ENCODE assay signal across 9 cellular contexts in genomic region chr15:53976844-53977392, GRCh38. TPM values are rescaled to one million over a fixed set of nuclear protein-coding genes. Genes with fewer than 3 reads are reported as not detected.
DNase-seq lines count a peak whose midpoint lies in the region; ATAC-seq and TF ChIP-seq lines count a peak whose summit lies in the region.
"Had no signal": no experiment of that assay in that cellular context is flagged by ENCODE, and none has a peak within 500 bp of the region (broad histone marks: within the 10 kb centered on the region; RNA-seq: fewer than 3 reads in every experiment).

No MANE protein-coding gene starts in this region.

- H3K4me1 ChIP-seq in ascending aorta (no peaks in the 10 kb centered on the region), vagina (no peaks in the 10 kb centered on the region)

- H3K9me3 ChIP-seq in ascending aorta (no peaks in the 10 kb centered on the region), vagina (no peaks in the 10 kb centered on the region)
- H3K9me3 ChIP-seq: right lobe of liver had no signal

- ATAC-seq in GM21390 (IDR thresholded peaks at IDR 0.05; ENCODE audit: unreplicated experiment) = no peak
- no peak for ATAC-seq in GM19452 (IDR thresholded peaks at IDR 0.05; ENCODE audit: unreplicated experiment)
- ATAC-seq in HG03520 (IDR thresholded peaks at IDR 0.05; ENCODE audit: unreplicated experiment) = no peak

- TF ChIP-seq CTCF in ascending aorta (IDR thresholded peaks at IDR 0.05) (peak in 2 of 3 experiments; percentile 60 to 68), vagina (IDR thresholded peaks at IDR 0.05) (no peak)

- no peak for TF ChIP-seq POLR2A in vagina (IDR thresholded peaks at IDR 0.05)

- peak; percentile 20 for DNase-seq in COR-L47 (lab: John Stamatoyannopoulos, UW)
- DNase-seq in NAMALWA (ENCODE audit: low spot score) = peak; percentile 2
- DNase-seq in ascending aorta (ENCODE audit: low spot score in 2 of 2) = peak in 1 of 2 donors; percentile 67
- DNase-seq in medulla oblongata (ENCODE audit: extremely low spot score) = peak; percentile 7
- DNase-seq in vagina (ENCODE audit: extremely low spot score in 2 of 2) = no peak
- DNase-seq: right lobe of liver had no signal

- H3K27ac ChIP-seq in ascending aorta (peak overlapping the region; percentile 69 to 74), vagina (no peak overlapping the region)
- H3K27ac ChIP-seq: right lobe of liver had no signal

- H3K36me3 ChIP-seq in ascending aorta (no peaks in the 10 kb centered on the region), vagina (no peaks in the 10 kb centered on the region)
- H3K36me3 ChIP-seq: right lobe of liver had no signal

- intact Hi-C loops in ascending aorta (cut with DNase I) = loop anchor here (10.0 kb wide), 4 partner anchors 988 to 1318 kb away; partner anchors contain the start of gene RSL24D1
- intact Hi-C loops in vagina (cut with DNase I) = no loop called here

- H3K4me3 ChIP-seq in ascending aorta (peak overlapping the region in 1 of 2 donors; percentile 65), vagina (no peak overlapping the region)
- H3K4me3 ChIP-seq: right lobe of liver had no signal

- H3K27me3 ChIP-seq in ascending aorta (no peaks in the 10 kb centered on the region), vagina (no peaks in the 10 kb centered on the region)

RNA-seq across cellular contexts. Expression of gene UNC13C, which starts 1.3 kb away (rescaled TPM):
- 2.0 TPM for total RNA-seq in ascending aorta
- total RNA-seq in vagina = not detected
- total RNA-seq: right lobe of liver had no signal

Comparison
In these comparisons a context has a peak if more than half of its experiments do, and no peak if none do; other contexts are left out.
1. DNase-seq: peak in COR-L47 (single experiment), NAMALWA (single experiment) and medulla oblongata (single experiment); none in vagina (0 of 2).
2. CTCF ChIP-seq: peak in ascending aorta (2 of 3); none in vagina (0 of 3).